1 cellular context compared by ENCODE assay signal in genomic region chr22:19886605-19887250, GRCh38.
A peak's percentile ranks its signal among the peaks of the same experiment; 100 is the strongest.
TF ChIP-seq lines count a peak whose summit lies in the region.

No MANE protein-coding gene starts in this region.

TF ChIP-seq in IMR-90, 13 proteins besides CTCF, POLR2A, EP300 and RAD21:
- TF ChIP-seq MAZ (IDR thresholded peaks at IDR 0.05; ENCODE audit: borderline replicate concordance, low read depth, low read length), result no peak
- TF ChIP-seq FOS (IDR thresholded peaks at IDR 0.05; ENCODE audit: low read depth, low read length), result no peak
- TF ChIP-seq USF2 (IDR thresholded peaks at IDR 0.05; ENCODE audit: low read depth, low read length), result 0 out of 2 replicates have a peak, but pooled peaks have one; percentile 16
- TF ChIP-seq, protein P1, sequence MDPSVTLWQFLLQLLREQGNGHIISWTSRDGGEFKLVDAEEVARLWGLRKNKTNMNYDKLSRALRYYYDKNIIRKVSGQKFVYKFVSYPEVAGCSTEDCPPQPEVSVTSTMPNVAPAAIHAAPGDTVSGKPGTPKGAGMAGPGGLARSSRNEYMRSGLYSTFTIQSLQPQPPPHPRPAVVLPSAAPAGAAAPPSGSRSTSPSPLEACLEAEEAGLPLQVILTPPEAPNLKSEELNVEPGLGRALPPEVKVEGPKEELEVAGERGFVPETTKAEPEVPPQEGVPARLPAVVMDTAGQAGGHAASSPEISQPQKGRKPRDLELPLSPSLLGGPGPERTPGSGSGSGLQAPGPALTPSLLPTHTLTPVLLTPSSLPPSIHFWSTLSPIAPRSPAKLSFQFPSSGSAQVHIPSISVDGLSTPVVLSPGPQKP (IDR thresholded peaks at IDR 0.05; ENCODE audit: borderline replicate concordance, low read depth, low read length), result no peak
- no peak for TF ChIP-seq MAFK (IDR thresholded peaks at IDR 0.05; ENCODE audit: low read depth, low read length)
- TF ChIP-seq NFE2L2 (IDR thresholded peaks at IDR 0.05; ENCODE audit: low read depth, low read length), result no peak
- TF ChIP-seq CEBPB (IDR thresholded peaks at IDR 0.05; ENCODE audit: low read depth, low read length), result peak; percentile 84
- no peak for TF ChIP-seq RCOR1 (IDR thresholded peaks at IDR 0.05; ENCODE audit: insufficient replicate concordance, low read length)
- no peak for TF ChIP-seq CHD1 (IDR thresholded peaks at IDR 0.05; ENCODE audit: low read depth, low read length)
- no peak for TF ChIP-seq SMC3 (IDR thresholded peaks at IDR 0.05; ENCODE audit: low read depth, low read length)
- TF ChIP-seq MXI1 (IDR thresholded peaks at IDR 0.05; ENCODE audit: borderline replicate concordance, low read depth, low read length), result no peak
- no peak for TF ChIP-seq BHLHE40 (IDR thresholded peaks at IDR 0.05; ENCODE audit: low read depth, low read length)
- TF ChIP-seq RFX5 (IDR thresholded peaks at IDR 0.05; ENCODE audit: low read depth, low read length), result no peak
